1 cellular context compared by ENCODE assay signal in the genomic region with DNA sequence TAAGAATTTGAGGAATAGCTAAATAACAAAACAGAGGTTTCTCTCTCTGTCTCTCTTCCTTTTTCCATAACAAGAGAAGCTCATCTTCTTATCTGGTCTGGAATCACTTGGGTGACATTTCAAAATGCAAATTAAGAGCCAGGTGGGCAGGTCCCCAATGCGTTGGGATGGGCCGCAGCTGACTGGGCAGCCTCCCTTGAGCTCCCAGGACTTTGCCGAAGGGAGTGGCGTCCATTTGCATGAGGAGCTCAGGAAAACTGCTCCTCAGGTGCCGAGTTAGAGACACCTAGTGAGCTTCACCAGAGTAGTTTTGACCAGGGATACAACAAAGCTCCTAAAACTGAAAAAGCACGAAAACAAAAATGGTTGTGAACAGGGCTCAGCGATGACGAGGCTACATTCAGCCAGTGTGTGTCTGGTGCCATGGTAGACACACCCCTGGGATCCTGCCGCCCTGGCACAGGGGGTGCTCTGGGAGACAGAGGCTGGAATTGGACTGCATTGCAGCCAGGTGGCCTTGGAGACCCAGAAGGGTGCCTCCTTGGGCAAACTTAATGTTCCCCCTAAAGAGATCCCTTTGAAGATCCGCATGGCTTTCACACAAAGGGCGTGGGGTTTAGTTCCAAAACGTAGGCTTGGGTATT.
TF ChIP-seq lines count a peak whose summit lies in the region.

No MANE protein-coding gene starts in this region.

TF ChIP-seq in H1, 55 proteins besides CTCF, POLR2A, EP300 and RAD21:
- TF ChIP-seq BCL11A (IDR thresholded peaks at IDR 0.05; ENCODE audit: low read depth in 2 of 2, low read length in 2 of 2) (no peak), KDM1A (IDR thresholded peaks at IDR 0.05; ENCODE audit: borderline replicate concordance, low read length) (no peak), FOSL1 (IDR thresholded peaks at IDR 0.05; ENCODE audit: insufficient read depth, low read depth, low read length) (no peak), CREB1 (IDR thresholded peaks at IDR 0.05) (no peak), TBP (IDR thresholded peaks at IDR 0.05; ENCODE audit: low read depth, low read length) (no peak), NRF1 (IDR thresholded peaks at IDR 0.05; ENCODE audit: low read depth, low read length) (no peak), POLR2AphosphoS5 (IDR thresholded peaks at IDR 0.05; ENCODE audit: low read depth, low read length) (no peak), RFX5 (IDR thresholded peaks at IDR 0.05; ENCODE audit: borderline replicate concordance, low read depth, low read length) (no peak), YY1 (IDR thresholded peaks at IDR 0.05; ENCODE audit: low read depth, low read length) (no peak)
